10 cellular contexts compared by ENCODE assay signal in the genomic region with DNA sequence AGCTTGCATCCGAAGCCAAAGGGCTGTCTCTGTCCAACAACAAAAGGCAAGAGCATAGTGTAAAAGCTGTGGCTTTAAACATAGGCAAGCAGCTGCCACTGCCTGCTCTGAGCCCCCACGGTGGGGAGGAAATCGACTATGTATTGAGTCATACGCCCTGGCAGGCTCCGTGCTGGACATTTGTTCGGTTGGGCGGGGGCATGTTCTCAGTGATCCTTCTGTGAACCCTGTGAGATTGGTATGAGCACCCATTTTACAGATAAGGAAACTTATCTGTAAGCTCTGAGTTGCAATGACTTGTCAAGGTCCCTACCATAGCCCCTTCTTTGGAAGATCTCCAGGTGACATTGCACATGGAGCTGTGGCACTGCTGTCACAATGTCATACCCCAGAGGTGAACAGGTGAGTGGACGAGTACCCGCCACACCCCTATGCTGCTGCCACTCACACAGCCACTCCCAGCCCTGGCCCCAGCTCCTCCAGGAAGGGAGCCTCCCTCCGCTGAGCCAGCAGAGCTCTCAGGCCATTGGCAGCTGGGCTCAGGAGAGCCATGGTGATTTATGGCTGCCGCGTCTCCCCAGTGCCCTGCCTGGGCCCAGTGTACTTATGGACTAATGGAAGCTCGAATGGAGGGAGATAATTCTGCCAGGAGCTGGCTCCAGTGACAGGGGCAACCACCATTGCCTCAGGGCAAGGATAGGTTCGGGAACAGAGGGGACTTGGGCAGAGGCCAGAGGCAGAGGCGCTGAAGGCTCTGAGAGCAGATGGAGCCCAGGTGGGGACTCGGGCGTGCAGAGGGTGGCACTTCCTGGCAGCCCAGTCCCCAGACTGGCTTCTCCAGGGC. TPM values are rescaled to one million over a fixed set of nuclear protein-coding genes. Genes with fewer than 3 reads are reported as not detected.
DNase-seq lines count a peak whose midpoint lies in the region; ATAC-seq and TF ChIP-seq lines count a peak whose summit lies in the region.
"Had no signal": no experiment of that assay in that cellular context is flagged by ENCODE, and none has a peak within 500 bp of the region (broad histone marks: within the 10 kb centered on the region; RNA-seq: fewer than 3 reads in every experiment).

No MANE protein-coding gene starts in this region.

- no peak overlapping the region for H3K4me3 ChIP-seq in BE2C (ENCODE audit: low read depth, low read length)
- no peak overlapping the region for H3K4me3 ChIP-seq in mammary epithelial cell (replicated peaks in 1 of 3; ENCODE audit: insufficient read depth in 1 of 3, low read depth in 2 of 3, low read length in 3 of 3)
- no peak overlapping the region for H3K4me3 ChIP-seq in mesodermal cell (ENCODE audit: extremely low read depth, insufficient read depth, low read length, poor library complexity, severe bottlenecking)
- no peak overlapping the region for H3K4me3 ChIP-seq in testis
- H3K4me3 ChIP-seq: adrenal gland, thoracic aorta had no signal

- no peak overlapping the region for H3K9ac ChIP-seq in mammary epithelial cell (ENCODE audit: insufficient read depth, low read length)

- in situ Hi-C loops in mammary epithelial cell (cut with MboI; ENCODE audit: low sequenced_read_pairs in 2 of 2): no loop called here

- dilution Hi-C loops in mammary epithelial cell (cut with HindIII; ENCODE audit: low sequenced_read_pairs): no loop called here

- TF ChIP-seq CTCF in BE2C (IDR thresholded peaks at IDR 0.05; ENCODE audit: low read depth, low read length) (no peak), mammary epithelial cell (conservative IDR thresholded peaks at IDR 0.05 in 1 of 2, IDR thresholded peaks at IDR 0.05 in 1 of 2; ENCODE audit: extremely low read depth in 1 of 2, insufficient read depth in 1 of 2, low read depth in 1 of 2, low read length in 2 of 2) (no peak), testis (IDR thresholded peaks at IDR 0.05) (no peak)

- DNase-seq in BE2C (peak; percentile 90), NCI-H1092 treated with DMSO at 0.1 percent for 48 hours (lab: John Stamatoyannopoulos, UW) (peak; percentile 84), mammary epithelial cell (peak; percentile 64), testis (no peak), MV-4-11 (lab: John Stamatoyannopoulos, UW) (no peak)
- no peak for DNase-seq in stimulated activated CD4-positive, alpha-beta T cell treated with anti-CD3 and anti-CD28 coated beads, Interleukin-4, amount 100 ng/mL, for 24 hours

- no peak overlapping the region for H3K27ac ChIP-seq in mammary epithelial cell (ENCODE audit: insufficient read depth, low read depth, low read length)
- peak overlapping the region; percentile 59 for H3K27ac ChIP-seq in mesodermal cell (ENCODE audit: low read depth, low read length, severe bottlenecking)
- H3K27ac ChIP-seq in testis: no peak overlapping the region
- H3K27ac ChIP-seq: thoracic aorta had no signal

- peak overlapping the region; percentile 48 for H3K4me2 ChIP-seq in mammary epithelial cell (ENCODE audit: insufficient read depth, low read depth, low read length)

- H3K4me1 ChIP-seq in BE2C (peaks cover 81% of the 10 kb centered on the region), mammary epithelial cell (ENCODE audit: insufficient read depth, low read length) (peaks cover 36% of the 10 kb centered on the region), mesodermal cell (ENCODE audit: control insufficient read depth, insufficient read depth, low read length, poor library complexity, severe bottlenecking) (peaks cover 66% of the 10 kb centered on the region), testis (peaks cover 10% of the 10 kb centered on the region)

- H3K9me3 ChIP-seq in BE2C (no peaks in the 10 kb centered on the region), mammary epithelial cell (replicated peaks; ENCODE audit: insufficient read depth, low read length) (no peaks in the 10 kb centered on the region), mesodermal cell (ENCODE audit: control insufficient read depth, low read length) (no peaks in the 10 kb centered on the region), testis (no peaks in the 10 kb centered on the region)
- H3K9me3 ChIP-seq: adrenal gland, thoracic aorta had no signal

- WGBS in mammary epithelial cell (ENCODE audit: low coverage, missing lambda C conversion rate): 52% methylated on average over 16 of the region's 17 CpGs
- 82 to 86% methylated on average over 11 to 16 of the region's 17 CpGs for WGBS in mesodermal cell (ENCODE audit: insufficient coverage in 2 of 2), 2 experiments
- 64 to 68% methylated on average over 8 to 17 of the region's 17 CpGs for WGBS in testis, 2 donors

- CTCF ChIA-PET in mammary epithelial cell (lab: Charles Lee; ENCODE audit: low non-redundant PET): no interaction called here

- no peak for ATAC-seq in HG03135 (IDR thresholded peaks at IDR 0.05; ENCODE audit: unreplicated experiment)

- no peaks in the 10 kb centered on the region for H4K20me1 ChIP-seq in mammary epithelial cell (ENCODE audit: insufficient read depth, low read length)

- H3K27me3 ChIP-seq in BE2C: no peaks in the 10 kb centered on the region
- H3K27me3 ChIP-seq in mammary epithelial cell (ENCODE audit: insufficient read depth, low read length): no peaks in the 10 kb centered on the region
- no peaks in the 10 kb centered on the region for H3K27me3 ChIP-seq in testis
- H3K27me3 ChIP-seq: adrenal gland had no signal

- no peak for TF ChIP-seq POLR2A in testis (IDR thresholded peaks at IDR 0.05)

- intact Hi-C loops in mammary epithelial cell (cut with micrococcal nuclease) (loop anchor here (1.0 kb wide), 1 partner anchor 9 kb away; no protein-coding TSS in a partner anchor), testis (cut with DNase I; ENCODE audit: low total_unique reads) (no loop called here)

- H3K36me3 ChIP-seq in BE2C (peaks cover 34% of the 10 kb centered on the region), mammary epithelial cell (ENCODE audit: insufficient read depth, low read length) (no peaks in the 10 kb centered on the region), mesodermal cell (ENCODE audit: control insufficient read depth, insufficient read depth, low read length) (peaks cover 30% of the 10 kb centered on the region), testis (ENCODE audit: low read depth, missing control alignments) (no peaks in the 10 kb centered on the region)
- H3K36me3 ChIP-seq: adrenal gland, thoracic aorta had no signal

- BruUV-seq in mammary epithelial cell (replicated peaks; lab: Mats Ljungman, UMichigan): TSS peak; percentile 86

- no peak overlapping the region for H2AFZ ChIP-seq in mammary epithelial cell (ENCODE audit: low read depth, low read length)

- H3K79me2 ChIP-seq in mammary epithelial cell (ENCODE audit: insufficient read depth, low read length): no peaks in the 10 kb centered on the region

RNA-seq across cellular contexts. Expression of gene UNC5B, which starts 43.7 kb away (rescaled TPM):
- polyA plus RNA-seq in BE2C (2012; ENCODE audit: insufficient read depth, insufficient read length, low read depth): 181 TPM
- total RNA-seq in mammary epithelial cell (10 to 100 TPM in 1 of 2 donors, 1 to 10 TPM in 1; 7.2 to 10.0 TPM), testis (10 to 100 TPM; 24.4 to 44.4 TPM)
- polyA plus RNA-seq in mammary epithelial cell (4.9 TPM), testis (ENCODE audit: insufficient read depth, low read depth, low replicate concordance) (14.8 TPM)
- 10.2 TPM for polyA minus RNA-seq in mammary epithelial cell
- polyA plus RNA-seq in mesodermal cell (2013, experiment 1 of 2): 109 TPM
- 93.7 TPM for polyA plus RNA-seq in mesodermal cell (2013, experiment 2 of 2)

Comparison
In these comparisons a context has a peak if more than half of its experiments do, and no peak if none do; other contexts are left out.
1. DNase-seq: peak in BE2C (single experiment), NCI-H1092 treated with DMSO at 0.1 percent for 48 hours (single experiment) and mammary epithelial cell (single experiment); none in testis (single experiment), MV-4-11 (single experiment) and stimulated activated CD4-positive, alpha-beta T cell treated with anti-CD3 and anti-CD28 coated beads, Interleukin-4, amount 100 ng/mL, for 24 hours (single experiment).